Comparison of ENCODE assay signal across 8 cellular contexts in genomic region chr15:42084465-42085235, GRCh38. TPM values are rescaled to one million over a fixed set of nuclear protein-coding genes. Genes with fewer than 3 reads are reported as not detected.
DNase-seq lines count a peak whose midpoint lies in the region; ATAC-seq and TF ChIP-seq lines count a peak whose summit lies in the region.

No MANE protein-coding gene starts in this region.

- H4K20me1 ChIP-seq in osteoblast (ENCODE audit: insufficient read depth, low read length): no peaks in the 10 kb centered on the region

- WGBS in aorta, 2 donors: 27 to 28% methylated on average over 27 to 29 of the region's 29 CpGs

- CTCF ChIA-PET in activated naive CD4-positive, alpha-beta T cell treated with anti-CD3 and anti-CD28 coated beads, Interleukin-2, amount 10 ng/mL, durations not matched to agents 7 days and 5 days (lab: Charles Lee): interaction anchor here (0.6 to 6.7 kb wide), 19 partner anchors 8 to 391 kb away, joined by 3 to 74 read pairs (median 4); partner anchors contain the start of gene PLA2G4D

- H3K27ac ChIP-seq in osteoblast (ENCODE audit: low read depth, low read length) (no peak overlapping the region), aorta (ENCODE audit: low read depth in 1 of 2, low read length in 2 of 2) (no peak overlapping the region)

- H3K9me3 ChIP-seq in osteoblast (ENCODE audit: low read depth, low read length): no peaks in the 10 kb centered on the region
- no peaks in the 10 kb centered on the region for H3K9me3 ChIP-seq in aorta (ENCODE audit: control insufficient read depth, low read length)

- peak; percentile 76 for DNase-seq in Ammon's horn (ENCODE audit: low spot score)
- peak; percentile 40 for DNase-seq in RKO (ENCODE audit: low spot score)
- peak; percentile 55 for DNase-seq in activated naive CD4-positive, alpha-beta T cell treated with anti-CD3 and anti-CD28 coated beads, Interleukin-2, amount 10 ng/mL, durations not matched to agents 7 days and 5 days
- DNase-seq in germinal center (ENCODE audit: low spot score): peak; percentile 65
- peak; percentile 98 for DNase-seq in osteoblast (ENCODE audit: insufficient read length, low spot score, missing footprints)
- DNase-seq in aorta: peak; percentile 75 to 91

- ATAC-seq in GM21786 (IDR thresholded peaks at IDR 0.05; ENCODE audit: unreplicated experiment) (peak; percentile 47), aorta (ENCODE audit: low FRiP score) (peak; percentile 85), HG03565 (IDR thresholded peaks at IDR 0.05; ENCODE audit: unreplicated experiment) (no peak)

- H3K4me3 Mint-ChIP-seq in activated naive CD4-positive, alpha-beta T cell treated with anti-CD3 and anti-CD28 coated beads, Interleukin-2, amount 10 ng/mL, durations not matched to agents 7 days and 5 days: no peak overlapping the region

- H3K4me1 Mint-ChIP-seq in activated naive CD4-positive, alpha-beta T cell treated with anti-CD3 and anti-CD28 coated beads, Interleukin-2, amount 10 ng/mL, durations not matched to agents 7 days and 5 days: peaks cover 7% of the 10 kb centered on the region

- no peaks in the 10 kb centered on the region for H3K9me3 Mint-ChIP-seq in activated naive CD4-positive, alpha-beta T cell treated with anti-CD3 and anti-CD28 coated beads, Interleukin-2, amount 10 ng/mL, durations not matched to agents 7 days and 5 days

- H3K27me3 ChIP-seq in osteoblast (ENCODE audit: insufficient read depth, low read length) (peaks cover 45% of the 10 kb centered on the region), aorta (ENCODE audit: control insufficient read depth in 1 of 2, insufficient read depth in 2 of 2, low read length in 1 of 2) (no peaks in the 10 kb centered on the region)

- H3K79me2 ChIP-seq in osteoblast (ENCODE audit: insufficient read depth, low read length): no peaks in the 10 kb centered on the region

- H2AFZ ChIP-seq in osteoblast (ENCODE audit: low read length): no peak overlapping the region

- H3K4me1 ChIP-seq in osteoblast (ENCODE audit: insufficient read depth, low read length) (no peaks in the 10 kb centered on the region), aorta (ENCODE audit: control insufficient read depth in 1 of 2, insufficient read depth in 2 of 2, low read length in 2 of 2) (no peaks in the 10 kb centered on the region)

- H3K4me2 ChIP-seq in osteoblast (ENCODE audit: insufficient read depth, low read length): no peak overlapping the region

- H3K36me3 Mint-ChIP-seq in activated naive CD4-positive, alpha-beta T cell treated with anti-CD3 and anti-CD28 coated beads, Interleukin-2, amount 10 ng/mL, durations not matched to agents 7 days and 5 days: no peaks in the 10 kb centered on the region

- H3K4me3 ChIP-seq in osteoblast (ENCODE audit: insufficient read depth, low read length) (no peak overlapping the region), aorta (ENCODE audit: low read length in 2 of 2) (no peak overlapping the region)

- TF ChIP-seq CTCF in osteoblast (IDR thresholded peaks at IDR 0.05; ENCODE audit: extremely low read depth, low read depth, low read length): peak; percentile 85

- H3K27me3 Mint-ChIP-seq in activated naive CD4-positive, alpha-beta T cell treated with anti-CD3 and anti-CD28 coated beads, Interleukin-2, amount 10 ng/mL, durations not matched to agents 7 days and 5 days: peaks cover 54% of the 10 kb centered on the region

- H3K27ac Mint-ChIP-seq in activated naive CD4-positive, alpha-beta T cell treated with anti-CD3 and anti-CD28 coated beads, Interleukin-2, amount 10 ng/mL, durations not matched to agents 7 days and 5 days: no peak overlapping the region

- intact Hi-C loops in aorta (cut with DNase I): no loop called here

- H3K36me3 ChIP-seq in osteoblast (ENCODE audit: insufficient read depth, low read length) (no peaks in the 10 kb centered on the region), aorta (ENCODE audit: control insufficient read depth in 1 of 2, insufficient read depth in 2 of 2, low read length in 1 of 2) (no peaks in the 10 kb centered on the region)

RNA-seq across cellular contexts. Expression of gene PLA2G4D, which starts 9.7 kb away (rescaled TPM):
- total RNA-seq in osteoblast (not detected in 2 replicates), aorta (not detected)
- polyA plus RNA-seq in aorta: not detected

Comparison
In these comparisons a context has a peak if more than half of its experiments do, and no peak if none do; other contexts are left out.
1. DNase-seq: peak in every context shown above with its lines; median percentile 98 in osteoblast; 83 in aorta; 76 in Ammon's horn; 65 in germinal center; 55 in activated naive CD4-positive, alpha-beta T cell treated with anti-CD3 and anti-CD28 coated beads, Interleukin-2, amount 10 ng/mL, durations not matched to agents 7 days and 5 days; 40 in RKO.